9 cellular contexts compared by ENCODE assay signal in genomic region chr6:52763322-52763916, GRCh38. TPM values are rescaled to one million over a fixed set of nuclear protein-coding genes. Genes with fewer than 3 reads are reported as not detected.
DNase-seq lines count a peak whose midpoint lies in the region; ATAC-seq and TF ChIP-seq lines count a peak whose summit lies in the region.
"Not testable (repeated sequence)": the region's sequence is repeated elsewhere in the genome, so short reads cannot be mapped to it uniquely, and the experiment has no call there.
"Had no signal": no experiment of that assay in that cellular context is flagged by ENCODE, and none has a peak within 500 bp of the region (broad histone marks: within the 10 kb centered on the region; RNA-seq: fewer than 3 reads in every experiment).

Gene GSTA2, minus strand, starts transcription at chr6:52763475. Its CDS starts 5,528 bp downstream, at chr6:52757947.

- not testable (repeated sequence) for H3K56ac ChIP-seq in H9 (ENCODE audit: insufficient read length, low read depth, low read length)

- H3F3A ChIP-seq in PC-3 (ENCODE audit: low read length, unreplicated experiment): not testable (repeated sequence)

- WGBS in H9 (ENCODE audit: extremely low coverage, insufficient read length, low lambda C conversion rate): no CpG with 5 or more reads among the region's 2 CpGs
- WGBS in body of pancreas, 2 donors: 23 to 24% methylated on average over 2 of the region's 2 CpGs
- WGBS in hepatocyte (ENCODE audit: low lambda C conversion rate, missing lambda C conversion rate): 40% methylated on average over 2 of the region's 2 CpGs
- WGBS in liver: 36% methylated on average over 2 of the region's 2 CpGs
- whole genome bisulfite sequencing in trophoblast cell (ENCODE audit: extremely low coverage, insufficient coverage, insufficient read length): no CpG with 5 or more reads among the region's 2 CpGs

- H3K36me3 ChIP-seq in PC-3 (ENCODE audit: low read depth, low read length); body of pancreas (replicated peaks in 1 of 2; ENCODE audit: insufficient read depth in 1 of 2, low read depth in 2 of 2); hepatocyte (replicated peaks; ENCODE audit: insufficient read depth, low read depth); liver (ENCODE audit: control insufficient read depth in 4 of 4, insufficient read depth in 3 of 4, low read depth in 1 of 4, low read length in 3 of 4); trophoblast cell (ENCODE audit: control insufficient read depth in 1 of 2, insufficient read depth in 2 of 2, low read length in 2 of 2): not testable (repeated sequence)

- BruUV-seq in PC-3 (replicated peaks; lab: Mats Ljungman, UMichigan): not testable (repeated sequence)

- not testable (repeated sequence) for H3K4me3 Mint-ChIP-seq in H9

- not testable (repeated sequence) for H3K4me3 ChIP-seq in NB4 (ENCODE audit: low read depth, low read length); PC-3 (ENCODE audit: low read length); trophoblast cell (ENCODE audit: low read depth, low read length)
- H3K4me3 ChIP-seq in body of pancreas (peak within 1 kb of the TSS in 1 of 2 donors; percentile 27), hepatocyte (peak within 1 kb of the TSS; percentile 15), liver (ENCODE audit: low read depth in 1 of 3, low read length in 3 of 3) (peak within 1 kb of the TSS in 2 of 3 donors; percentile 20 to 31)

- H4K20me1 ChIP-seq in H9 (ENCODE audit: control insufficient read depth, insufficient read depth, insufficient read length); PC-3 (ENCODE audit: low read length); hepatocyte (ENCODE audit: insufficient read depth, poor library complexity, severe bottlenecking): not testable (repeated sequence)

- not testable (repeated sequence) for H3K9me3 Mint-ChIP-seq in H9

- not testable (repeated sequence) for H3K27me3 Mint-ChIP-seq in H9 (ENCODE audit: low read depth)

- not testable (repeated sequence) for TF ChIP-seq POLR2A in NB4 (IDR thresholded peaks at IDR 0.05; ENCODE audit: extremely low read depth, insufficient read length)
- TF ChIP-seq POLR2A in body of pancreas (IDR thresholded peaks at IDR 0.05): peak in 2 of 3 donors; percentile 84 to 91

- H3K79me2 ChIP-seq in H9 (ENCODE audit: insufficient read depth, low read length); PC-3 (ENCODE audit: low read length); hepatocyte; trophoblast cell (ENCODE audit: control insufficient read depth, insufficient read depth, low read length, poor library complexity): not testable (repeated sequence)

- H3T11ph ChIP-seq in H9 (ENCODE audit: low read length): not testable (repeated sequence)

- not testable (repeated sequence) for H3K36me3 Mint-ChIP-seq in H9 (ENCODE audit: insufficient read depth in 1 of 3, low read depth in 3 of 3)

- not testable (repeated sequence) for H3K4me2 ChIP-seq in H9 (ENCODE audit: insufficient read depth, insufficient read length, low read length); PC-3 (ENCODE audit: low read length); trophoblast cell (ENCODE audit: low read length)
- H3K4me2 ChIP-seq in hepatocyte: peak within 1 kb of the TSS; percentile 71

- H2BK15ac ChIP-seq in H9 (ENCODE audit: low read depth, low read length): not testable (repeated sequence)

- POLR2A ChIA-PET in PC-3 (lab: Charles Lee; ENCODE audit: unreplicated experiment): not testable (repeated sequence)

- H2BK12ac ChIP-seq in H9 (ENCODE audit: insufficient read length, low read depth, low read length); trophoblast cell (ENCODE audit: low read length): not testable (repeated sequence)

- H4K8ac ChIP-seq in H9 (replicated peaks; ENCODE audit: insufficient read length, low read depth, low read length); trophoblast cell (ENCODE audit: low read depth, low read length): not testable (repeated sequence)

- TF ChIP-seq CTCF in H9 (conservative IDR thresholded peaks at IDR 0.05) (peak; percentile 52), body of pancreas (IDR thresholded peaks at IDR 0.05) (peak in 4 of 7 experiments; percentile 39 to 55 (median 44))
- not testable (repeated sequence) for TF ChIP-seq CTCF in NB4 (IDR thresholded peaks at IDR 0.05; ENCODE audit: low read depth, low read length); PC-3 (conservative IDR thresholded peaks at IDR 0.05; ENCODE audit: low read depth, low read length); hepatocyte (IDR thresholded peaks at IDR 0.05; ENCODE audit: poor library complexity); liver (IDR thresholded peaks at IDR 0.05; ENCODE audit: low read depth, low read length, missing input control)

- ATAC-seq in PC-3: not testable (repeated sequence)
- peak; percentile 93 for ATAC-seq in body of pancreas

- not testable (repeated sequence) for H3K23ac ChIP-seq in H9 (ENCODE audit: insufficient read length, low read depth, low read length); trophoblast cell (ENCODE audit: low read length)

- not testable (repeated sequence) for H3K27ac ChIP-seq in H9 (ENCODE audit: insufficient read length, low read depth, low read length); PC-3 (ENCODE audit: low read length); liver (ENCODE audit: low read depth in 1 of 2, low read length in 2 of 2); trophoblast cell (ENCODE audit: low read depth, low read length)
- H3K27ac ChIP-seq in body of pancreas (peak within 1 kb of the TSS; percentile 32 to 79 (median 76)), hepatocyte (peak within 1 kb of the TSS; percentile 88)

- not testable (repeated sequence) for H3K9me2 ChIP-seq in PC-3 (replicated peaks; ENCODE audit: low read length); hepatocyte (replicated peaks; ENCODE audit: insufficient read depth)

- H3K9ac ChIP-seq in H9 (ENCODE audit: extremely low read depth, insufficient read length, low read length); PC-3 (ENCODE audit: low read length); trophoblast cell (ENCODE audit: low read length): not testable (repeated sequence)
- H3K9ac ChIP-seq in liver (ENCODE audit: low read depth in 1 of 2, low read length in 2 of 2): peak within 1 kb of the TSS in 1 of 2 donors; percentile 14

- not testable (repeated sequence) for H3K4ac ChIP-seq in H9 (ENCODE audit: low read depth, low read length); trophoblast cell (ENCODE audit: low read depth, low read length)

- H2AK5ac ChIP-seq in H9 (ENCODE audit: insufficient read length, low read length); trophoblast cell (ENCODE audit: low read length): not testable (repeated sequence)

- not testable (repeated sequence) for H4K91ac ChIP-seq in H9 (ENCODE audit: insufficient read length, low read depth, low read length); trophoblast cell (ENCODE audit: low read depth, low read length)

- not testable (repeated sequence) for H2AFZ ChIP-seq in H9 (ENCODE audit: low read length); PC-3 (ENCODE audit: low read length); hepatocyte; trophoblast cell (ENCODE audit: insufficient read depth, low read length, poor library complexity)

- H3K9me3 ChIP-seq in H9 (ENCODE audit: control insufficient read depth, low read depth, low read length); PC-3 (ENCODE audit: low read length); body of pancreas; hepatocyte (ENCODE audit: low read depth); liver (ENCODE audit: control insufficient read depth in 4 of 4, low read length in 3 of 4); trophoblast cell (ENCODE audit: insufficient read depth, low read depth, low read length): not testable (repeated sequence)

- intact Hi-C loops in PC-3 (cut with micrococcal nuclease); body of pancreas (cut with DNase I): not testable (repeated sequence)

- CTCF ChIA-PET in PC-3 (lab: Charles Lee): not testable (repeated sequence)

- TF ChIP-seq RAD21 in liver (IDR thresholded peaks at IDR 0.05): not testable (repeated sequence)

- not testable (repeated sequence) for H3K27me3 ChIP-seq in H9 (ENCODE audit: insufficient read depth, low read length); PC-3 (ENCODE audit: low read length); body of pancreas; hepatocyte; liver (ENCODE audit: control insufficient read depth in 4 of 4, insufficient read depth in 4 of 4, low read length in 3 of 4); trophoblast cell (ENCODE audit: insufficient read depth, low read length)

- not testable (repeated sequence) for H3K4me1 Mint-ChIP-seq in H9

- not testable (repeated sequence) for H4K5ac ChIP-seq in H9 (ENCODE audit: insufficient read length, low read depth, low read length)

- DNase-seq in H9, trophoblast cell: not testable (repeated sequence)
- DNase-seq in NB4 (ENCODE audit: low read depth): peak; percentile 10
- peak; percentile 14 for DNase-seq in PC-3
- DNase-seq in body of pancreas: peak; percentile 52 to 85 (median 78)
- peak; percentile 47 for DNase-seq in hepatocyte (ENCODE audit: low spot score)

- H3K27ac Mint-ChIP-seq in H9: not testable (repeated sequence)

- H3K4me1 ChIP-seq in H9 (ENCODE audit: insufficient read depth, low read length); PC-3 (ENCODE audit: insufficient read depth, low read length); hepatocyte (ENCODE audit: insufficient read depth); liver (ENCODE audit: control insufficient read depth in 4 of 4, insufficient read depth in 4 of 4, low read length in 3 of 4); trophoblast cell (ENCODE audit: control insufficient read depth in 1 of 2, insufficient read depth in 2 of 2, low read length in 2 of 2): not testable (repeated sequence)
- peaks cover 23% of the 10 kb centered on the region for H3K4me1 ChIP-seq in body of pancreas

- not testable (repeated sequence) for H2BK120ac ChIP-seq in H9 (ENCODE audit: low read depth, low read length, poor library complexity, severe bottlenecking)
- H2BK120ac ChIP-seq in trophoblast cell (ENCODE audit: insufficient read depth, low read length, poor library complexity): peak within 1 kb of the TSS; percentile 43

- not testable (repeated sequence) for H2BK20ac ChIP-seq in H9 (ENCODE audit: low read depth, low read length, poor library complexity, severe bottlenecking)

- not testable (repeated sequence) for H3K23me2 ChIP-seq in H9 (ENCODE audit: insufficient read length, low read depth, low read length, poor library complexity, severe bottlenecking)

- H3K18ac ChIP-seq in H9 (ENCODE audit: insufficient read length, low read depth, low read length); trophoblast cell (ENCODE audit: low read length): not testable (repeated sequence)

- H4K12ac ChIP-seq in trophoblast cell (ENCODE audit: low read depth, low read length): not testable (repeated sequence)

- H2BK5ac ChIP-seq in H9 (ENCODE audit: insufficient read length, low read length); trophoblast cell (ENCODE audit: low read depth, low read length, poor library complexity): not testable (repeated sequence)

- not testable (repeated sequence) for H3K14ac ChIP-seq in H9 (ENCODE audit: insufficient read depth, low read length); trophoblast cell (ENCODE audit: low read length)

- H3K79me1 ChIP-seq in H9 (ENCODE audit: insufficient read depth, low read depth, low read length, poor library complexity, severe bottlenecking); trophoblast cell (ENCODE audit: low read length): not testable (repeated sequence)

RNA-seq across cellular contexts. Expression of gene GSTA2, which starts in this region (rescaled TPM):
- total RNA-seq in H9 (2021) (not detected in 2 replicates), PC-3 (2014; rRNA removed) (not detected in 2 replicates), body of pancreas (10 to 100 TPM; 73.7 to 76.1 TPM), hepatocyte (402 and 441 TPM in 2 replicates), liver (1 to 10 TPM; 2.0 to 2.2 TPM)
- polyA plus RNA-seq in hepatocyte (305 and 383 TPM in 2 replicates), liver (100 to 1,000 TPM in 1 of 2 donors, 1 to 10 TPM in 1; 1.4 to 110 TPM)
- polyA plus RNA-seq in trophoblast cell (2013): 0.10 and 0.21 TPM in 2 replicates
- total RNA-seq: HFFc6, PC-9 had no signal

Comparison
In these comparisons a context has a peak if more than half of its experiments do, and no peak if none do; other contexts are left out.
1. RNA of gene GSTA2 (total RNA-seq): 402 to 441 TPM in hepatocyte and 73.7 to 76.1 TPM in body of pancreas; 2.0 to 2.2 TPM in liver, not detected in H9 and not detected in PC-3; every median in the first group is over 10 times any median in the second.
2. Peak in DNase-seq in PC-3; RNA of the gene not detected or under 1 TPM.